ENCODE assay signal across 10 cellular contexts in the genomic region with DNA sequence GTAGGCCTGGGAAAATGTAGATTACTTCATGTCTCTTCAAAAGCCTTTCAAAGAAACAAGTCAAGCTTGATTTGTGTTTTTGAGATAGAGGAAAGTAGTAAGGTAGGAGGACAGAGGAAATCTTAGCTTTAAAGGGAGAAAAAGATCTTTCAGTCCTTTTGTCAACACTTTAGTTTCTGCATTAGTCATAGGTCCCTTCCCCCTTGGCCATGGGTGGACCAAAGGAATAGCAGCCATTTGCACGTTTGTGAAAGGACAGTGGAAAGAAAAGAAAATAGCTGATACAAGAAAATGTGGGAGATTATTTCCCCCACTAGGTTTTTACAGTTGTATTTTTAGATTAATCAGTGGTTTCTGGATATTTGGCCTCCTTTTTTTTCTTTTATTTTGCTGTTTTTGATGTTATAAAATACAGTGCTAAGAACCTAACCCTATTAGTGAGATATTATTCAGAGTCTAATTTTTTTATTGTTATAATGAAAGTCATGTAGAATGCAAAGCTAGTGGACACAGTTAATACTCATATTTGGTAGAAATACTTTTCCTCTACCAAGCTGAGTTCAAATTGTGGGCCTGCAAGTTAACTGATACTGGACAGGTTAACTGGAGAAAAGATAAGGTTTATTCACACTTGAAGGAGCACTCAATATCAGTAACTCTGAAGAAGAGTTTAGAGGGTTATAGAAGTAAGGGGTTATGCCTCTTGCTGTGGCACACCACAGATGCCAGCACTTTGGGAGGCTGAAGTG.
DNase-seq lines count a peak whose midpoint lies in the region; ATAC-seq, FAIRE-seq and TF ChIP-seq lines count a peak whose summit lies in the region.
"Had no signal": no experiment of that assay in that cellular context is flagged by ENCODE, and none has a peak within 500 bp of the region (broad histone marks: within the 10 kb centered on the region; RNA-seq: fewer than 3 reads in every experiment).

No MANE protein-coding gene starts in this region.

- H4K20me1 ChIP-seq in OCI-LY1 (ENCODE audit: insufficient read depth, low read length) = no peaks in the 10 kb centered on the region
- H4K20me1 ChIP-seq in endothelial cell of umbilical vein (replicated peaks; ENCODE audit: control insufficient read depth, extremely low read depth, insufficient read depth, low read length) = peaks cover 2% of the 10 kb centered on the region

- POLR2A ChIA-PET in endothelial cell of umbilical vein (lab: Charles Lee) = interaction anchor here (0.8 kb wide), 1 partner anchor 9 kb away, joined by 3 read pairs; no protein-coding TSS in a partner anchor

- H3K4me1 ChIP-seq in OCI-LY1 (ENCODE audit: insufficient read depth, low read length, severe bottlenecking) (peaks cover 84% of the 10 kb centered on the region), endothelial cell of umbilical vein (ENCODE audit: control insufficient read depth, extremely low read depth, insufficient read depth, low read length) (no peaks in the 10 kb centered on the region), esophagus squamous epithelium (peaks cover 0 to 6% (median 0%) of the 10 kb centered on the region in 3 donors)
- H3K4me1 ChIP-seq: ascending aorta had no signal

- H3K4me2 ChIP-seq in OCI-LY1 (ENCODE audit: low read length) = peak overlapping the region; percentile 65
- no peak overlapping the region for H3K4me2 ChIP-seq in endothelial cell of umbilical vein (ENCODE audit: insufficient read depth, low read length)

- H3K27ac ChIP-seq in OCI-LY1 (ENCODE audit: low read depth, low read length, poor library complexity, severe bottlenecking) (peak overlapping the region; percentile 99), endothelial cell of umbilical vein (ENCODE audit: insufficient read depth, low read depth, low read length) (no peak overlapping the region), esophagus squamous epithelium (no peak overlapping the region)
- H3K27ac ChIP-seq: ascending aorta had no signal

- TF ChIP-seq CTCF in OCI-LY1 (IDR thresholded peaks at IDR 0.05; ENCODE audit: low read length) (no peak), endothelial cell of umbilical vein (IDR thresholded peaks at IDR 0.05; ENCODE audit: extremely low read depth in 1 of 2, insufficient read depth in 1 of 2, low read depth in 1 of 2, low read length in 2 of 2) (no peak), esophagus squamous epithelium (IDR thresholded peaks at IDR 0.05) (no peak)

- H3K27me3 ChIP-seq in OCI-LY1 (ENCODE audit: insufficient read depth, low read length) = no peaks in the 10 kb centered on the region
- no peaks in the 10 kb centered on the region for H3K27me3 ChIP-seq in endothelial cell of umbilical vein (ENCODE audit: control insufficient read depth in 2 of 2, insufficient read depth in 2 of 2, low read length in 2 of 2)
- H3K27me3 ChIP-seq in esophagus squamous epithelium = no peaks in the 10 kb centered on the region
- H3K27me3 ChIP-seq: ascending aorta had no signal

- H2AFZ ChIP-seq in OCI-LY1 (ENCODE audit: low read length) (no peak overlapping the region), endothelial cell of umbilical vein (ENCODE audit: low read depth, low read length) (no peak overlapping the region)

- TF ChIP-seq POLR2A in endothelial cell of umbilical vein (IDR thresholded peaks at IDR 0.05; ENCODE audit: low read depth, low read length) (no peak), esophagus squamous epithelium (IDR thresholded peaks at IDR 0.05) (no peak)

- dilution Hi-C loops in endothelial cell of umbilical vein (cut with MboI; ENCODE audit: extremely low pct_ligation_motif_present, low sequenced_read_pairs) = no loop called here

- peaks cover 53% of the 10 kb centered on the region for H3K36me3 ChIP-seq in OCI-LY1 (ENCODE audit: insufficient read depth, low read length)
- peaks cover 0 to 3% of the 10 kb centered on the region in 2 experiments for H3K36me3 ChIP-seq in endothelial cell of umbilical vein (ENCODE audit: control insufficient read depth in 2 of 2, extremely low read depth in 1 of 2, insufficient read depth in 2 of 2, low read length in 2 of 2)
- peaks cover 0 to 22% (median 5%) of the 10 kb centered on the region in 3 donors for H3K36me3 ChIP-seq in esophagus squamous epithelium

- H3F3A ChIP-seq in OCI-LY1 (ENCODE audit: insufficient read depth, low read length) = no peaks in the 10 kb centered on the region; the same call in 1 of the 2 replicates

- no TSS peak for BruUV-seq in endothelial cell of umbilical vein (replicated peaks; lab: Mats Ljungman, UMichigan)

- no peak for FAIRE-seq in endothelial cell of umbilical vein (lab: Jason Lieb, UNC)

- CTCF ChIA-PET in endothelial cell of umbilical vein (lab: Charles Lee) = interaction anchor here (1.1 to 2.9 kb wide), 3 partner anchors 9 to 180 kb away, joined by 3 to 12 read pairs (median 6); partner anchors contain the start of gene ZCCHC7

- WGBS in esophagus squamous epithelium, 2 donors = 25 to 38% methylated on average over 1 of the region's 1 CpG

- H3K9me2 ChIP-seq in OCI-LY1 (ENCODE audit: low read depth, low read length) = no peaks in the 10 kb centered on the region

- intact Hi-C loops in endothelial cell of umbilical vein (cut with micrococcal nuclease) (no loop called here), posterior cingulate gyrus (cut with DNase I) (no loop called here), esophagus squamous epithelium (cut with DNase I) (no loop called here)

- no peaks in the 10 kb centered on the region for H3K9me1 ChIP-seq in endothelial cell of umbilical vein (replicated peaks; ENCODE audit: control insufficient read depth, extremely low read depth, insufficient read depth, low read length)

- ATAC-seq in GM18511 (IDR thresholded peaks at IDR 0.05; ENCODE audit: unreplicated experiment) = peak; percentile 42

- H3K4me3 ChIP-seq in OCI-LY1 (ENCODE audit: low read depth, low read length, poor library complexity, severe bottlenecking) = peak overlapping the region; percentile 33
- no peak overlapping the region for H3K4me3 ChIP-seq in endothelial cell of umbilical vein (replicated peaks in 1 of 3; ENCODE audit: insufficient read depth in 1 of 3, low read depth in 1 of 3, low read length in 3 of 3)
- H3K4me3 ChIP-seq in esophagus squamous epithelium = no peak overlapping the region
- H3K4me3 ChIP-seq: ascending aorta had no signal

- H3K9ac ChIP-seq in OCI-LY1 (ENCODE audit: low read length) = peak overlapping the region; percentile 64
- no peak overlapping the region for H3K9ac ChIP-seq in endothelial cell of umbilical vein (replicated peaks; ENCODE audit: extremely low read depth, insufficient read depth, low read length)

- DNase-seq in A172 (ENCODE audit: low spot score) (peak; percentile 25), endothelial cell of umbilical vein (ENCODE audit: low read depth, low spot score) (peak; percentile 25), posterior cingulate gyrus (no peak), esophagus squamous epithelium (lab: John Stamatoyannopoulos, UW) (no peak), NCI-H1105 treated with DMSO at 0.1 percent for 48 hours (lab: John Stamatoyannopoulos, UW) (no peak), NCI-H1417 treated with DMSO at 0.1 percent for 48 hours (lab: John Stamatoyannopoulos, UW) (no peak)
- DNase-seq: NCI-H2029 had no signal

- no peaks in the 10 kb centered on the region for H3K9me3 ChIP-seq in OCI-LY1 (ENCODE audit: low read length)
- H3K9me3 ChIP-seq in endothelial cell of umbilical vein (replicated peaks; ENCODE audit: control insufficient read depth, insufficient read depth, low read length) = no peaks in the 10 kb centered on the region
- no peaks in the 10 kb centered on the region for H3K9me3 ChIP-seq in esophagus squamous epithelium
- H3K9me3 ChIP-seq: ascending aorta had no signal

- peaks cover 58% of the 10 kb centered on the region for H3K79me2 ChIP-seq in OCI-LY1 (ENCODE audit: insufficient read depth, low read length)
- H3K79me2 ChIP-seq in endothelial cell of umbilical vein (ENCODE audit: control insufficient read depth, insufficient read depth, low read length) = no peaks in the 10 kb centered on the region

TF ChIP-seq in endothelial cell of umbilical vein, 7 proteins besides CTCF, POLR2A, EP300 and RAD21:
- TF ChIP-seq, protein P1, sequence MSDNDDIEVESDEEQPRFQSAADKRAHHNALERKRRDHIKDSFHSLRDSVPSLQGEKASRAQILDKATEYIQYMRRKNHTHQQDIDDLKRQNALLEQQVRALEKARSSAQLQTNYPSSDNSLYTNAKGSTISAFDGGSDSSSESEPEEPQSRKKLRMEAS (IDR thresholded peaks at IDR 0.05; ENCODE audit: insufficient read depth, insufficient read length) = no peak
- peak; percentile 46 for TF ChIP-seq FOS (IDR thresholded peaks at IDR 0.05; ENCODE audit: borderline replicate concordance, insufficient read depth, low read length)
TF ChIP-seq in endothelial cell of umbilical vein: peak in this region for 1.

Comparison
In these comparisons a context has a peak if more than half of its experiments do, and no peak if none do; other contexts are left out.
1. DNase-seq: peak in A172 (single experiment) and endothelial cell of umbilical vein (single experiment); none in posterior cingulate gyrus (0 of 10), esophagus squamous epithelium (single experiment), NCI-H1105 treated with DMSO at 0.1 percent for 48 hours (single experiment) and NCI-H1417 treated with DMSO at 0.1 percent for 48 hours (single experiment).